Comparison of ENCODE assay signal across 34 cellular contexts in genomic region chr10:62792261-62792660, GRCh38.
"Had no signal": no experiment of that assay in that cellular context is flagged by ENCODE, and none has a peak within 500 bp of the region (broad histone marks: within the 10 kb centered on the region; RNA-seq: fewer than 3 reads in every experiment).

No MANE protein-coding gene starts in this region.

- H3K4me3 ChIP-seq: adrenal gland, body of pancreas, breast epithelium had no signal

- H3K27me3 ChIP-seq: adrenal gland, body of pancreas, brain microvascular endothelial cell, breast epithelium had no signal

- H3K27ac ChIP-seq: adrenal gland, body of pancreas, brain microvascular endothelial cell, breast epithelium, VCaP had no signal

- H3K9me3 ChIP-seq: adrenal gland, body of pancreas, breast epithelium had no signal

- H3K36me3 ChIP-seq: adrenal gland, brain microvascular endothelial cell, breast epithelium had no signal

- H3K4me1 ChIP-seq: adrenal gland, body of pancreas, breast epithelium had no signal

- DNase-seq: activated B cell treated with CpG ODN at 0.5 μM for 24 hours; activated CD4-positive, alpha-beta memory T cell treated with anti-CD3 and anti-CD28 coated beads for 36 hours; activated CD4-positive, alpha-beta T cell treated with anti-CD3 and anti-CD28 coated beads for 4 hours; activated CD4-positive, alpha-beta T cell treated with anti-CD3 and anti-CD28 coated beads, Interleukin-2, amount 10 ng/mL, durations not matched to agents 24 days and 14 days; activated CD4-positive, alpha-beta T cell treated with anti-CD3 and anti-CD28 coated beads, Interleukin-2, amount 50 U/mL, for 1 hour; activated CD4-positive, alpha-beta T cell treated with anti-CD3 and anti-CD28 coated beads, Interleukin-2, amount 50 U/mL, for 4 hours; activated CD4-positive, CD25-positive, alpha-beta regulatory T cell treated with anti-CD3 and anti-CD28 coated beads, Interleukin-2, amount 50 U/mL, for 72 hours; activated CD8-positive, alpha-beta memory T cell treated with anti-CD3 and anti-CD28 coated beads, Interleukin-2, amount 50 U/mL, for 4 hours; activated CD8-positive, alpha-beta T cell treated with anti-CD3 and anti-CD28 coated beads for 36 hours; activated effector memory CD4-positive, alpha-beta T cell treated with anti-CD3 and anti-CD28 coated beads, Interleukin-2, amount 50 U/mL, for 16 hours; activated gamma-delta T cell treated with Interleukin-2 at 50 U/mL for 16 hours; activated naive CD4-positive, alpha-beta T cell; activated naive CD4-positive, alpha-beta T cell treated with anti-CD3 and anti-CD28 coated beads for 36 hours; activated naive CD4-positive, alpha-beta T cell treated with anti-CD3 and anti-CD28 coated beads, Interleukin-2, amount 50 U/mL, for 16 hours; activated naive CD8-positive, alpha-beta T cell treated with anti-CD3 and anti-CD28 coated beads for 36 hours; activated T-cell treated with anti-CD3 and anti-CD28 coated beads for 4 hours; activated T-cell treated with anti-CD3 and anti-CD28 coated beads, Interleukin-2, amount 50 U/mL, for 1 hour; activated T-cell treated with anti-CD3 and anti-CD28 coated beads, Interleukin-2, amount 50 U/mL, for 4 hours; activated T-cell treated with anti-CD3 and anti-CD28 coated beads, Interleukin-2, amount 50 U/mL, for 72 hours; adrenal gland; amniotic stem cell; aorta; body of pancreas; brain microvascular endothelial cell; central memory CD4-positive, alpha-beta T cell; T-helper 1 cell; T-helper 2 cell; T-helper 9 cell had no signal

- FAIRE-seq: astrocyte, TTC549 had no signal

- ATAC-seq: activated CD8-positive, alpha-beta T cell treated with anti-CD3 and anti-CD28 coated beads for 36 hours; activated naive CD4-positive, alpha-beta T cell treated with anti-CD3 and anti-CD28 coated beads, Interleukin-2, amount 50 U/mL, for 72 hours; activated T-cell treated with anti-CD3 and anti-CD28 coated beads, Interleukin-2, amount 50 U/mL, for 4 hours; activated T-cell treated with anti-CD3 and anti-CD28 coated beads, Interleukin-2, amount 50 U/mL, for 72 hours; activated T-helper 17 cell treated with anti-CD3 and anti-CD28 coated beads, Interleukin-2, amount 50 U/mL, for 72 hours; body of pancreas had no signal
